15 cellular contexts compared by ENCODE assay signal in genomic region chr3:115321396-115321795, GRCh38.
DNase-seq lines count a peak whose midpoint lies in the region; ATAC-seq, FAIRE-seq and TF ChIP-seq lines count a peak whose summit lies in the region.
"Had no signal": no experiment of that assay in that cellular context is flagged by ENCODE, and none has a peak within 500 bp of the region (broad histone marks: within the 10 kb centered on the region; RNA-seq: fewer than 3 reads in every experiment).

No MANE protein-coding gene starts in this region.

- TF ChIP-seq RAD21 in A549 (conservative IDR thresholded peaks at IDR 0.05 in 1 of 2, IDR thresholded peaks at IDR 0.05 in 1 of 2): no peak

- H3K27ac ChIP-seq in A549: no peak overlapping the region
- H3K27ac ChIP-seq in epithelial cell of prostate: no peak overlapping the region
- H3K27ac ChIP-seq in testis: no peak overlapping the region
- H3K27ac ChIP-seq: pancreas, transverse colon had no signal

- no peak overlapping the region for H3K4me2 ChIP-seq in A549

- no peaks in the 10 kb centered on the region for H3K4me1 ChIP-seq in A549
- H3K4me1 ChIP-seq in testis: no peaks in the 10 kb centered on the region
- H3K4me1 ChIP-seq: pancreas, transverse colon had no signal

- CTCF ChIA-PET in A549 (lab: Yijun Ruan, JAX): no interaction called here

- POLR2A ChIA-PET in A549 (lab: Yijun Ruan, JAX): no interaction called here

- WGBS in A549 (ENCODE audit: missing lambda C conversion rate): 56% methylated on average over 3 of the region's 3 CpGs
- 68 to 79% methylated on average over 3 of the region's 3 CpGs for WGBS in testis, 2 donors

- TF ChIP-seq CTCF in A549 (IDR thresholded peaks at IDR 0.05): no peak
- no peak for TF ChIP-seq CTCF in GM20000 (IDR thresholded peaks at IDR 0.05; ENCODE audit: extremely low read depth, missing control alignments)
- TF ChIP-seq CTCF in testis (IDR thresholded peaks at IDR 0.05): no peak

- H3K36me3 ChIP-seq in testis (ENCODE audit: low read depth, missing control alignments): no peaks in the 10 kb centered on the region
- H3K36me3 ChIP-seq: pancreas, transverse colon had no signal

- no peak for TF ChIP-seq EP300 in A549 (IDR thresholded peaks at IDR 0.05)

- no peak for TF ChIP-seq POLR2A in A549 (IDR thresholded peaks at IDR 0.05; ENCODE audit: low read length)
- TF ChIP-seq POLR2A in testis (IDR thresholded peaks at IDR 0.05): no peak

- FAIRE-seq in A549 (lab: Jason Lieb, UNC): no peak
- FAIRE-seq: pancreas had no signal

- H3K4me3 ChIP-seq in A549 (no peak overlapping the region), testis (no peak overlapping the region)
- H3K4me3 ChIP-seq: pancreas, transverse colon had no signal

- H3K9me3 ChIP-seq in A549 (no peaks in the 10 kb centered on the region), testis (no peaks in the 10 kb centered on the region)
- H3K9me3 ChIP-seq: pancreas, transverse colon had no signal

- intact Hi-C loops in testis (cut with DNase I; ENCODE audit: low total_unique reads): no loop called here

- no peak for ATAC-seq in A549
- no peak for ATAC-seq in HG03175 (IDR thresholded peaks at IDR 0.05; ENCODE audit: unreplicated experiment)

- H3K27me3 ChIP-seq in testis: no peaks in the 10 kb centered on the region
- H3K27me3 ChIP-seq: pancreas, transverse colon had no signal

- DNase-seq in A549 (ENCODE audit: low read depth in 1 of 2, low spot score in 1 of 2) (no peak), GM20000 (ENCODE audit: low spot score) (peak; percentile 9), NCI-H2227 treated with DMSO at 0.1 percent for 48 hours (lab: John Stamatoyannopoulos, UW) (peak; percentile 54), epithelial cell of prostate (ENCODE audit: low read depth, low spot score) (peak; percentile 5), NCI-H526 (lab: John Stamatoyannopoulos, UW) (no peak), GF-D8 (lab: John Stamatoyannopoulos, UW) (no peak), testis (no peak)
- DNase-seq: activated naive CD4-positive, alpha-beta T cell; AML-193; effector CD8-positive, alpha-beta T cell; islet precursor cell; NCI-H1436; pancreas; transverse colon had no signal

TF ChIP-seq in A549, 52 proteins besides CTCF, POLR2A, EP300 and RAD21:
- TF ChIP-seq ESRRA (IDR thresholded peaks at IDR 0.05; ENCODE audit: borderline replicate concordance, low read length) (no peak), MAFK (IDR thresholded peaks at IDR 0.05; ENCODE audit: partially characterized antibody) (peak; percentile 2), RFX5 (IDR thresholded peaks at IDR 0.05) (no peak)

Comparison
In these comparisons a context has a peak if more than half of its experiments do, and no peak if none do; other contexts are left out.
1. DNase-seq: peak in GM20000 (single experiment), NCI-H2227 treated with DMSO at 0.1 percent for 48 hours (single experiment) and epithelial cell of prostate (single experiment); none in A549 (0 of 2), NCI-H526 (0 of 2), GF-D8 (single experiment) and testis (single experiment).